Comparison of ENCODE assay signal across 8 cellular contexts in genomic region chr7:139341058-139341775, GRCh38. TPM values are rescaled to one million over a fixed set of nuclear protein-coding genes. Genes with fewer than 3 reads are reported as not detected.
DNase-seq lines count a peak whose midpoint lies in the region; ATAC-seq and TF ChIP-seq lines count a peak whose summit lies in the region.

TSS of gene FMC1 (plus strand) at chr7:139341337. CDS start at chr7:139341385, 48 bp downstream.

- peak; percentile 13 for TF ChIP-seq CTCF in BE2C (IDR thresholded peaks at IDR 0.05; ENCODE audit: low read depth, low read length)
- peak; percentile 70 for TF ChIP-seq CTCF in chondrocyte (IDR thresholded peaks at IDR 0.05)

- peaks cover 2% of the 10 kb centered on the region for H3K36me3 Mint-ChIP-seq in chondrocyte (ENCODE audit: low read depth)

- H3K36me3 ChIP-seq in BE2C = peaks cover 4% of the 10 kb centered on the region

- H3K4me3 ChIP-seq in BE2C (ENCODE audit: low read depth, low read length) = peak within 1 kb of the TSS; percentile 98

- no peaks in the 10 kb centered on the region for H3K9me3 ChIP-seq in BE2C

- H3K4me3 Mint-ChIP-seq in chondrocyte (ENCODE audit: unreplicated experiment) = peak within 1 kb of the TSS; percentile 82

- H3K27ac ChIP-seq in layer of hippocampus (ENCODE audit: low read depth, low read length) = peak within 1 kb of the TSS; percentile 100

- H3K27ac Mint-ChIP-seq in chondrocyte (ENCODE audit: unreplicated experiment) = peak within 1 kb of the TSS; percentile 99

- ATAC-seq in GM19043 (IDR thresholded peaks at IDR 0.05; ENCODE audit: low read depth, unreplicated experiment) (peak; percentile 53), HG03354 (IDR thresholded peaks at IDR 0.05; ENCODE audit: poor library complexity, severe bottlenecking, unreplicated experiment) (peak; percentile 51)

- DNase-seq in BE2C (peak; percentile 96), NCI-H446 (lab: John Stamatoyannopoulos, UW) (peak; percentile 83 to 93), chondrocyte (ENCODE audit: low spot score) (peak; percentile 95)
- peak; percentile 69 to 76 for DNase-seq in activated CD4-positive, alpha-beta T cell treated with anti-CD3 and anti-CD28 coated beads for 24 hours (ENCODE audit: low read depth in 2 of 2)
- peak; percentile 65 to 83 (median 72) for DNase-seq in stimulated activated CD4-positive, alpha-beta T cell treated with anti-CD3 and anti-CD28 coated beads, Interleukin-1b, Interleukin-23, amount 100 ng/mL, for 24 hours (ENCODE audit: low read depth in 4 of 4, low spot score in 1 of 4)

- H3K4me1 ChIP-seq in BE2C = no peaks in the 10 kb centered on the region

- H3K27me3 Mint-ChIP-seq in chondrocyte (ENCODE audit: low read depth) = no peaks in the 10 kb centered on the region

- H3K4me1 Mint-ChIP-seq in chondrocyte (ENCODE audit: low read depth) = peaks cover 18% of the 10 kb centered on the region

- H3K27me3 ChIP-seq in BE2C (no peaks in the 10 kb centered on the region), layer of hippocampus (ENCODE audit: control insufficient read depth, insufficient read depth, low read length) (no peaks in the 10 kb centered on the region)

- H3K9me3 Mint-ChIP-seq in chondrocyte (ENCODE audit: low read depth) = peaks cover 4% of the 10 kb centered on the region

RNA-seq across cellular contexts. Expression of gene FMC1, which starts in this region (rescaled TPM):
- polyA plus RNA-seq in BE2C (2012; ENCODE audit: insufficient read depth, insufficient read length, low read depth) = 72.1 TPM
- total RNA-seq in chondrocyte = 6.2 to 9.1 TPM (median 8.9 TPM) in 3 replicates

Comparison
In these comparisons a context has a peak if more than half of its experiments do, and no peak if none do; other contexts are left out.
1. Peak in every context shown above with its lines: DNase-seq, ATAC-seq, H3K4me3 ChIP-seq and H3K27ac ChIP-seq.